Comparison of ENCODE assay signal across 23 cellular contexts in genomic region chr13:48539550-48539949, GRCh38.
"Had no signal": no experiment of that assay in that cellular context is flagged by ENCODE, and none has a peak within 500 bp of the region (broad histone marks: within the 10 kb centered on the region; RNA-seq: fewer than 3 reads in every experiment).

No MANE protein-coding gene starts in this region.

- H3K27me3 Mint-ChIP-seq: T-cell had no signal

- H3K27ac Mint-ChIP-seq: activated CD4-positive, alpha-beta T cell treated with anti-CD3 and anti-CD28 coated beads, Interleukin-2, amount 10 ng/mL, durations not matched to agents 7 days and 5 days; activated CD8-positive, alpha-beta T cell treated with anti-CD3 and anti-CD28 coated beads, Interleukin-2, amount 10 ng/mL, durations not matched to agents 7 days and 5 days; activated naive CD4-positive, alpha-beta T cell treated with anti-CD3 and anti-CD28 coated beads, Interleukin-2, amount 10 ng/mL, durations not matched to agents 7 days and 5 days; activated naive CD8-positive, alpha-beta T cell treated with anti-CD3 and anti-CD28 coated beads, Interleukin-2, amount 50 U/mL, for 24 hours; activated T-cell treated with anti-CD3 and anti-CD28 coated beads, Interleukin-2, amount 50 U/mL, for 24 hours; nephron progenitor cell had no signal

- H3K9me3 Mint-ChIP-seq: activated T-cell treated with anti-CD3 and anti-CD28 coated beads, Interleukin-2, amount 50 U/mL, for 24 hours; nephron progenitor cell had no signal

- H3K9me3 ChIP-seq: ascending aorta, testis, upper lobe of left lung had no signal

- ATAC-seq: activated CD4-positive, CD25-positive, alpha-beta regulatory T cell treated with anti-CD3 and anti-CD28 coated beads, Interleukin-2, amount 50 U/mL, for 24 hours; activated CD8-positive, alpha-beta T cell treated with anti-CD3 and anti-CD28 coated beads, Interleukin-2, amount 10 ng/mL, durations not matched to agents 7 days and 5 days; activated naive CD8-positive, alpha-beta T cell treated with anti-CD3 and anti-CD28 coated beads, Interleukin-2, amount 50 U/mL, for 24 hours; esophagus mucosa; left colon; SK-N-SH treated with all-trans-retinoic acid at 6 μM for 48 hours; T-cell had no signal

- H3K27me3 ChIP-seq: ascending aorta, hepatocyte, testis, upper lobe of left lung had no signal

- H3K4me3 Mint-ChIP-seq: activated CD4-positive, alpha-beta T cell treated with anti-CD3 and anti-CD28 coated beads, Interleukin-2, amount 10 ng/mL, durations not matched to agents 7 days and 5 days; activated CD8-positive, alpha-beta T cell treated with anti-CD3 and anti-CD28 coated beads, Interleukin-2, amount 10 ng/mL, durations not matched to agents 7 days and 5 days; activated naive CD4-positive, alpha-beta T cell treated with anti-CD3 and anti-CD28 coated beads, Interleukin-2, amount 10 ng/mL, durations not matched to agents 7 days and 5 days; activated naive CD8-positive, alpha-beta T cell treated with anti-CD3 and anti-CD28 coated beads, Interleukin-2, amount 50 U/mL, for 24 hours; activated T-cell treated with anti-CD3 and anti-CD28 coated beads, Interleukin-2, amount 50 U/mL, for 24 hours; nephron progenitor cell; T-cell had no signal

- H3K4me3 ChIP-seq: ascending aorta, hepatocyte, skin epidermis, testis, upper lobe of left lung had no signal

- H3K36me3 ChIP-seq: ascending aorta, upper lobe of left lung had no signal

- DNase-seq: activated CD4-positive, alpha-beta T cell treated with anti-CD3 and anti-CD28 coated beads, Interleukin-2, amount 10 ng/mL, durations not matched to agents 7 days and 5 days; activated CD8-positive, alpha-beta T cell treated with anti-CD3 and anti-CD28 coated beads, Interleukin-2, amount 10 ng/mL, durations not matched to agents 7 days and 5 days; activated naive CD4-positive, alpha-beta T cell treated with anti-CD3 and anti-CD28 coated beads, Interleukin-2, amount 10 ng/mL, durations not matched to agents 7 days and 5 days; activated naive CD8-positive, alpha-beta T cell treated with anti-CD3 and anti-CD28 coated beads, Interleukin-2, amount 50 U/mL, for 24 hours; activated T-cell treated with anti-CD3 and anti-CD28 coated beads, Interleukin-2, amount 50 U/mL, for 24 hours; cerebellar nuclear complex; cortex of kidney; effector CD8-positive, alpha-beta T cell; left colon; midbrain; nephron progenitor cell; nucleus accumbens; stimulated activated CD4-positive, alpha-beta T cell treated with anti-CD3 and anti-CD28 coated beads, Interleukin-2, amount 100 ng/mL, for 48 hours; T-cell; T1000; testis had no signal

- H3K27ac ChIP-seq: ascending aorta, hepatocyte, skin epidermis, testis, upper lobe of left lung had no signal
